ENCODE assay signal across 10 cellular contexts in genomic region chr11:124759268-124760204, GRCh38. TPM values are rescaled to one million over a fixed set of nuclear protein-coding genes. Genes with fewer than 3 reads are reported as not detected.
DNase-seq lines count a peak whose midpoint lies in the region; ATAC-seq and TF ChIP-seq lines count a peak whose summit lies in the region.
"Had no signal": no experiment of that assay in that cellular context is flagged by ENCODE, and none has a peak within 500 bp of the region (broad histone marks: within the 10 kb centered on the region; RNA-seq: fewer than 3 reads in every experiment).

No MANE protein-coding gene starts in this region.

- peak overlapping the region; percentile 32 for H3K4me3 Mint-ChIP-seq in activated CD8-positive, alpha-beta T cell treated with anti-CD3 and anti-CD28 coated beads for 36 hours
- H3K4me3 Mint-ChIP-seq in activated CD8-positive, alpha-beta T cell treated with anti-CD3 and anti-CD28 coated beads, Interleukin-2, amount 10 ng/mL, durations not matched to agents 7 days and 5 days = no peak overlapping the region
- H3K4me3 Mint-ChIP-seq in central memory CD8-positive, alpha-beta T cell = peak overlapping the region; percentile 37

- peaks cover 43% of the 10 kb centered on the region for H3K27me3 Mint-ChIP-seq in activated CD8-positive, alpha-beta T cell treated with anti-CD3 and anti-CD28 coated beads for 36 hours
- peaks cover 46% of the 10 kb centered on the region for H3K27me3 Mint-ChIP-seq in activated CD8-positive, alpha-beta T cell treated with anti-CD3 and anti-CD28 coated beads, Interleukin-2, amount 10 ng/mL, durations not matched to agents 7 days and 5 days (ENCODE audit: low read depth)
- peaks cover 76% of the 10 kb centered on the region for H3K27me3 Mint-ChIP-seq in central memory CD8-positive, alpha-beta T cell

- CTCF ChIA-PET in activated CD8-positive, alpha-beta T cell treated with anti-CD3 and anti-CD28 coated beads for 36 hours (lab: Charles Lee) = interaction anchor here (1.1 to 5.9 kb wide), 10 partner anchors 10 to 106 kb away, joined by 3 to 77 read pairs (median 5); partner anchors contain the start of gene NRGN
- CTCF ChIA-PET in activated CD8-positive, alpha-beta T cell treated with anti-CD3 and anti-CD28 coated beads, Interleukin-2, amount 10 ng/mL, durations not matched to agents 7 days and 5 days (lab: Charles Lee) = interaction anchor here (1.1 to 2.3 kb wide), 3 partner anchors 13 to 105 kb away, joined by 3 to 23 read pairs (median 6); no protein-coding TSS in a partner anchor

- TF ChIP-seq POLR2A in transverse colon (IDR thresholded peaks at IDR 0.05) = no peak

- no peak for DNase-seq in activated CD8-positive, alpha-beta T cell treated with anti-CD3 and anti-CD28 coated beads for 36 hours
- DNase-seq in activated CD8-positive, alpha-beta T cell treated with anti-CD3 and anti-CD28 coated beads, Interleukin-2, amount 10 ng/mL, durations not matched to agents 7 days and 5 days = no peak
- DNase-seq in central memory CD8-positive, alpha-beta T cell (ENCODE audit: low spot score in 2 of 2) = no peak
- DNase-seq in left kidney (ENCODE audit: low read depth, low spot score) (peak; percentile 66), transverse colon (no peak), NCI-H2196 treated with DMSO at 0.1 percent for 48 hours (lab: John Stamatoyannopoulos, UW; ENCODE audit: unreplicated experiment) (no peak), NCI-H1417 (lab: John Stamatoyannopoulos, UW) (no peak)
- DNase-seq: SHP77 treated with DMSO at 0.1 percent for 48 hours; stimulated activated CD4-positive, alpha-beta T cell treated with anti-CD3 and anti-CD28 coated beads, Interleukin-2, amount 100 ng/mL, for 24 hours had no signal

- H3K9me3 Mint-ChIP-seq in activated CD8-positive, alpha-beta T cell treated with anti-CD3 and anti-CD28 coated beads for 36 hours = no peaks in the 10 kb centered on the region
- no peaks in the 10 kb centered on the region for H3K9me3 Mint-ChIP-seq in activated CD8-positive, alpha-beta T cell treated with anti-CD3 and anti-CD28 coated beads, Interleukin-2, amount 10 ng/mL, durations not matched to agents 7 days and 5 days (ENCODE audit: insufficient read depth)
- H3K9me3 Mint-ChIP-seq in central memory CD8-positive, alpha-beta T cell = no peaks in the 10 kb centered on the region

- no peak for TF ChIP-seq EP300 in transverse colon (IDR thresholded peaks at IDR 0.05; ENCODE audit: low read depth)

- peak overlapping the region in 2 of 4 donors; percentile 22 to 66 for H3K4me3 ChIP-seq in transverse colon

- no peaks in the 10 kb centered on the region for H3K9me3 ChIP-seq in transverse colon

- in situ Hi-C loops in transverse colon (cut with MboI; ENCODE audit: low pct_ligation_motif_present in 1 of 4, low pct_unique_long_range_greater_than_20kb in 1 of 4, low sequenced_read_pairs in 3 of 4) = loop anchor here (5.0 to 25.0 kb wide), 4 partner anchors 75 to 97 kb away; partner anchors contain the start of genes SIAE (in 3 of the 4) and SPA17 (in 3 of the 4)

- POLR2A ChIA-PET in activated CD8-positive, alpha-beta T cell treated with anti-CD3 and anti-CD28 coated beads for 36 hours (lab: Charles Lee) = interaction anchor here (1.1 to 1.2 kb wide), 2 partner anchors 11 to 86 kb away, joined by 3 to 4 read pairs; partner anchors contain the start of genes SIAE and SPA17
- POLR2A ChIA-PET in activated CD8-positive, alpha-beta T cell treated with anti-CD3 and anti-CD28 coated beads, Interleukin-2, amount 10 ng/mL, durations not matched to agents 7 days and 5 days (lab: Charles Lee) = interaction anchor here (2.8 kb wide), 1 partner anchor 13 kb away, joined by 7 read pairs; no protein-coding TSS in a partner anchor

- H3K36me3 Mint-ChIP-seq in activated CD8-positive, alpha-beta T cell treated with anti-CD3 and anti-CD28 coated beads for 36 hours (ENCODE audit: low read depth) = no peaks in the 10 kb centered on the region
- H3K36me3 Mint-ChIP-seq in activated CD8-positive, alpha-beta T cell treated with anti-CD3 and anti-CD28 coated beads, Interleukin-2, amount 10 ng/mL, durations not matched to agents 7 days and 5 days (ENCODE audit: low read depth) = no peaks in the 10 kb centered on the region
- H3K36me3 Mint-ChIP-seq in central memory CD8-positive, alpha-beta T cell (ENCODE audit: insufficient read depth) = peaks cover 9% of the 10 kb centered on the region

- TF ChIP-seq CTCF in activated CD8-positive, alpha-beta T cell treated with anti-CD3 and anti-CD28 coated beads for 36 hours (IDR thresholded peaks at IDR 0.05) = no peak
- TF ChIP-seq CTCF in transverse colon (IDR thresholded peaks at IDR 0.05) = no peak

- peaks cover 24% of the 10 kb centered on the region for H3K4me1 Mint-ChIP-seq in activated CD8-positive, alpha-beta T cell treated with anti-CD3 and anti-CD28 coated beads for 36 hours (ENCODE audit: low read depth)
- H3K4me1 Mint-ChIP-seq in activated CD8-positive, alpha-beta T cell treated with anti-CD3 and anti-CD28 coated beads, Interleukin-2, amount 10 ng/mL, durations not matched to agents 7 days and 5 days (ENCODE audit: low read depth) = peaks cover 39% of the 10 kb centered on the region
- peaks cover 18% of the 10 kb centered on the region for H3K4me1 Mint-ChIP-seq in central memory CD8-positive, alpha-beta T cell

- H3K27me3 ChIP-seq in transverse colon = peaks cover 71% of the 10 kb centered on the region

- ATAC-seq in activated CD8-positive, alpha-beta T cell treated with anti-CD3 and anti-CD28 coated beads for 36 hours = no peak
- ATAC-seq in activated CD8-positive, alpha-beta T cell treated with anti-CD3 and anti-CD28 coated beads, Interleukin-2, amount 10 ng/mL, durations not matched to agents 7 days and 5 days = no peak
- no peak for ATAC-seq in central memory CD8-positive, alpha-beta T cell (replicated peaks; ENCODE audit: extremely low read depth, poor library complexity, severe bottlenecking)
- no peak for ATAC-seq in GM19328 (IDR thresholded peaks at IDR 0.05; ENCODE audit: unreplicated experiment)

- H3K36me3 ChIP-seq in transverse colon = no peaks in the 10 kb centered on the region

- 52% methylated on average over 52 of the region's 52 CpGs; no CpG with 5 or more reads in 1 of the 2 donors for WGBS in transverse colon (ENCODE audit: low coverage in 1 of 2), 2 donors

- peaks cover 10 to 52% (median 35%) of the 10 kb centered on the region in 4 donors for H3K4me1 ChIP-seq in transverse colon

- H3K27ac Mint-ChIP-seq in activated CD8-positive, alpha-beta T cell treated with anti-CD3 and anti-CD28 coated beads for 36 hours = no peak overlapping the region
- no peak overlapping the region for H3K27ac Mint-ChIP-seq in activated CD8-positive, alpha-beta T cell treated with anti-CD3 and anti-CD28 coated beads, Interleukin-2, amount 10 ng/mL, durations not matched to agents 7 days and 5 days
- no peak overlapping the region for H3K27ac Mint-ChIP-seq in central memory CD8-positive, alpha-beta T cell (ENCODE audit: low read depth)

- H3K27ac ChIP-seq in transverse colon = peak overlapping the region; percentile 48 to 83 (median 59)

- intact Hi-C loops in activated CD8-positive, alpha-beta T cell treated with anti-CD3 and anti-CD28 coated beads for 36 hours (cut with micrococcal nuclease) = loop anchor here (2.0 to 5.0 kb wide), 3 partner anchors 13 to 78 kb away; no protein-coding TSS in a partner anchor
- intact Hi-C loops in transverse colon (cut with DNase I; ENCODE audit: low total_unique reads) = loop anchor here (5.0 kb wide), 1 partner anchor 78 kb away; no protein-coding TSS in a partner anchor

RNA-seq across cellular contexts. Expression of gene ESAM, which starts 2.6 kb away (rescaled TPM):
- total RNA-seq in activated CD8-positive, alpha-beta T cell treated with anti-CD3 and anti-CD28 coated beads for 36 hours = under 1 TPM; 0.60 to 0.65 TPM
- under 1 TPM; 0.50 to 0.55 TPM for total RNA-seq in activated CD8-positive, alpha-beta T cell treated with anti-CD3 and anti-CD28 coated beads, Interleukin-2, amount 10 ng/mL, durations not matched to agents 7 days and 5 days
- 10 to 100 TPM in 1 of 4 donors, 1 to 10 TPM in 3; 5.8 to 10.1 (median 6.5) TPM for total RNA-seq in transverse colon

RNA-seq across cellular contexts. Expression of gene VSIG2, which starts 7.5 kb away (rescaled TPM):
- total RNA-seq in activated CD8-positive, alpha-beta T cell treated with anti-CD3 and anti-CD28 coated beads for 36 hours = under 1 TPM in 1 of 2 experiments, not detected in 1; 0.32 TPM
- total RNA-seq in activated CD8-positive, alpha-beta T cell treated with anti-CD3 and anti-CD28 coated beads, Interleukin-2, amount 10 ng/mL, durations not matched to agents 7 days and 5 days = not detected
- 100 to 1,000 TPM in 3 of 4 donors, 10 to 100 TPM in 1; 91.3 to 160 (median 108) TPM for total RNA-seq in transverse colon

RNA-seq across cellular contexts. Expression of gene NRGN, which starts 19.8 kb away (rescaled TPM):
- total RNA-seq in activated CD8-positive, alpha-beta T cell treated with anti-CD3 and anti-CD28 coated beads for 36 hours = 1 to 10 TPM; 5.7 to 6.4 TPM
- total RNA-seq in activated CD8-positive, alpha-beta T cell treated with anti-CD3 and anti-CD28 coated beads, Interleukin-2, amount 10 ng/mL, durations not matched to agents 7 days and 5 days = 1 to 10 TPM; 5.7 to 6.1 TPM
- total RNA-seq in transverse colon = 1 to 10 TPM in 1 of 4 donors, under 1 TPM in 1, not detected in 2; 0.96 to 1.5 TPM

RNA-seq across cellular contexts. Expression of gene MSANTD2, which starts 40.7 kb away (rescaled TPM):
- 1 to 10 TPM; 5.8 to 7.3 TPM for total RNA-seq in activated CD8-positive, alpha-beta T cell treated with anti-CD3 and anti-CD28 coated beads for 36 hours
- total RNA-seq in activated CD8-positive, alpha-beta T cell treated with anti-CD3 and anti-CD28 coated beads, Interleukin-2, amount 10 ng/mL, durations not matched to agents 7 days and 5 days = 10 to 100 TPM in 1 of 2 experiments, 1 to 10 TPM in 1; 9.1 to 10.2 TPM
- 10 to 100 TPM in 2 of 4 donors, 1 to 10 TPM in 2; 8.1 to 40.0 (median 15.1) TPM for total RNA-seq in transverse colon

Comparison
In these comparisons a context has a peak if more than half of its experiments do, and no peak if none do; other contexts are left out.
1. RNA of gene ESAM, which starts 2.6 kb away (total RNA-seq): 5.8 to 10.1 TPM in transverse colon; 0.60 to 0.65 TPM in activated CD8-positive, alpha-beta T cell treated with anti-CD3 and anti-CD28 coated beads for 36 hours and 0.50 to 0.55 TPM in activated CD8-positive, alpha-beta T cell treated with anti-CD3 and anti-CD28 coated beads, Interleukin-2, amount 10 ng/mL, durations not matched to agents 7 days and 5 days; every median in the first group is over 4 times any median in the second.
2. RNA of gene VSIG2, which starts 7.5 kb away (total RNA-seq): 91.3 to 160 TPM in transverse colon; 0.32 TPM in activated CD8-positive, alpha-beta T cell treated with anti-CD3 and anti-CD28 coated beads for 36 hours and not detected in activated CD8-positive, alpha-beta T cell treated with anti-CD3 and anti-CD28 coated beads, Interleukin-2, amount 10 ng/mL, durations not matched to agents 7 days and 5 days; every median in the first group is over 10 times any median in the second.